In the genomic region with DNA sequence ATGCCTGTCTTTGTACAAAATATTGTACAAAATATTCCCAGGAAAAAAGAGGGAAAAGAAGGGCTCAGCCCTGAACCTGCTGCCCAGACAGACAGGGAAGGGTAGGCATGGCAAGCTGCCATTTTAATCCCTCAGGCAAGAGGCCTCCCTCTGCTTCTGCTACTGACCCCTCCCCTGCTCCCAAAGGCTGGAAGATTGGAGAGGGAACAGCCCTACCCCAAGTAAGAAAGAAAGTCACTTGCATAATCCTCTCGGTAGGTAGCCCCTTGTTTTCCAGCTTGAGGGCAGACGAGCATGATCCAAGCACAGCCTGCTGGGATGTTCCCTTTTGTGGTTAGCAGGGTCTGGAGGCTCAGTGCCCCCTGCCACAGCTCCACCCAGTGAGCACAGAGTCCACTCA, we compare ENCODE assay signal across 21 cellular contexts. TPM values are rescaled to one million over a fixed set of nuclear protein-coding genes. Genes with fewer than 3 reads are reported as not detected.
"Had no signal": no experiment of that assay in that cellular context is flagged by ENCODE, and none has a peak within 500 bp of the region (broad histone marks: within the 10 kb centered on the region; RNA-seq: fewer than 3 reads in every experiment).

No MANE protein-coding gene starts in this region.

- DNase-seq: activated CD4-positive, alpha-beta T cell treated with anti-CD3 and anti-CD28 coated beads, Interleukin-2, amount 10 ng/mL, durations not matched to agents 24 days and 14 days; activated CD8-positive, alpha-beta T cell treated with anti-CD3 and anti-CD28 coated beads for 36 hours; activated naive CD4-positive, alpha-beta T cell treated with anti-CD3 and anti-CD28 coated beads for 36 hours; activated naive CD8-positive, alpha-beta T cell treated with anti-CD3 and anti-CD28 coated beads, Interleukin-2, amount 50 U/mL, for 24 hours; activated T-cell treated with anti-CD3 and anti-CD28 coated beads, Interleukin-2, amount 50 U/mL, for 24 hours; anterior cingulate cortex; cerebellar nuclear complex; effector CD8-positive, alpha-beta T cell; islet precursor cell; left colon; midbrain; stimulated activated CD4-positive, alpha-beta T cell treated with anti-CD3 and anti-CD28 coated beads, Interleukin-15, amount 100 ng/mL, for 24 hours; stimulated activated CD4-positive, alpha-beta T cell treated with anti-CD3 and anti-CD28 coated beads, Interleukin-4, amount 100 ng/mL, for 1 hour; T-helper 1 cell; T-helper 9 cell; testis had no signal

- ATAC-seq: activated CD8-positive, alpha-beta T cell treated with anti-CD3 and anti-CD28 coated beads for 36 hours; activated naive CD8-positive, alpha-beta T cell treated with anti-CD3 and anti-CD28 coated beads, Interleukin-2, amount 50 U/mL, for 24 hours; gastroesophageal sphincter; left colon had no signal

- H3K9me3 ChIP-seq: breast epithelium, esophagus muscularis mucosa, gastroesophageal sphincter, testis had no signal

- H3K27me3 ChIP-seq: breast epithelium, esophagus muscularis mucosa, gastroesophageal sphincter, testis had no signal

- H3K27ac ChIP-seq: breast epithelium, esophagus muscularis mucosa, gastroesophageal sphincter, skin epidermis, testis had no signal

- H3K4me1 ChIP-seq: breast epithelium had no signal

- H3K4me3 ChIP-seq: breast epithelium, esophagus muscularis mucosa, gastroesophageal sphincter, lung, skin epidermis, testis had no signal

RNA-seq across cellular contexts. Expression of a gene that starts 20.7 kb away (rescaled TPM):
- total RNA-seq: activated CD8-positive, alpha-beta T cell treated with anti-CD3 and anti-CD28 coated beads for 36 hours had no signal
